Comparison of ENCODE assay signal across 8 cellular contexts in genomic region chr2:85578243-85579180, GRCh38. TPM values are rescaled to one million over a fixed set of nuclear protein-coding genes. Genes with fewer than 3 reads are reported as not detected.
A peak's percentile ranks its signal among the peaks of the same experiment; 100 is the strongest.
DNase-seq lines count a peak whose midpoint lies in the region; ATAC-seq and TF ChIP-seq lines count a peak whose summit lies in the region.

No MANE protein-coding gene starts in this region.

- H3K27ac ChIP-seq in caudate nucleus (ENCODE audit: low read depth, low read length): peak overlapping the region; percentile 67
- peak overlapping the region; percentile 33 to 96 for H3K27ac ChIP-seq in lung (ENCODE audit: low read depth in 1 of 2, low read length in 1 of 2)
- H3K27ac ChIP-seq in tibial artery: peak overlapping the region; percentile 50 to 55
- no peak overlapping the region for H3K27ac ChIP-seq in brain microvascular endothelial cell

- intact Hi-C loops in tibial artery (cut with DNase I; ENCODE audit: low total_unique reads): no loop called here

- in situ Hi-C loops in brain microvascular endothelial cell (cut with HindIII; ENCODE audit: low pct_ligation_motif_present, low sequenced_read_pairs): no loop called here

- H3K36me3 ChIP-seq in lung (ENCODE audit: control insufficient read depth in 2 of 2, insufficient read depth in 2 of 2, low read length in 2 of 2) (peaks cover 0 to 7% of the 10 kb centered on the region in 2 donors), tibial artery (peaks cover 0 to 7% (median 0%) of the 10 kb centered on the region in 3 donors), brain microvascular endothelial cell (replicated peaks) (no peaks in the 10 kb centered on the region)

- H3K4me3 ChIP-seq in lung: peak overlapping the region; percentile 27
- H3K4me3 ChIP-seq in tibial artery: peak overlapping the region; percentile 27 to 33
- no peak overlapping the region for H3K4me3 ChIP-seq in brain microvascular endothelial cell (ENCODE audit: low read depth, low read length)

- H3K27me3 ChIP-seq in lung (ENCODE audit: control insufficient read depth, insufficient read depth) (no peaks in the 10 kb centered on the region), tibial artery (no peaks in the 10 kb centered on the region), brain microvascular endothelial cell (replicated peaks) (no peaks in the 10 kb centered on the region)

- no peak for TF ChIP-seq CTCF in GM20000 (IDR thresholded peaks at IDR 0.05; ENCODE audit: extremely low read depth, missing control alignments)
- no peak for TF ChIP-seq CTCF in lung (IDR thresholded peaks at IDR 0.05; ENCODE audit: control extremely low read depth, extremely low read depth)
- TF ChIP-seq CTCF in tibial artery (IDR thresholded peaks at IDR 0.05): no peak
- TF ChIP-seq CTCF in brain microvascular endothelial cell (IDR thresholded peaks at IDR 0.05; ENCODE audit: low read depth, low read length, missing control alignments): no peak

- H3K4me1 ChIP-seq in lung (ENCODE audit: control insufficient read depth in 2 of 2, insufficient read depth in 2 of 2, low read length in 2 of 2) (peaks cover 0 to 21% of the 10 kb centered on the region in 2 donors), tibial artery (peaks cover 0 to 23% (median 10%) of the 10 kb centered on the region in 4 donors)

- WGBS in lung, 2 donors: 7 to 13% methylated on average over 19 of the region's 19 CpGs

- DNase-seq in CD1c-positive myeloid dendritic cell (ENCODE audit: extremely low spot score) (peak; percentile 77), GM20000 (ENCODE audit: low spot score) (peak; percentile 58), NOMO-1 (lab: John Stamatoyannopoulos, UW; ENCODE audit: unreplicated experiment in 2 of 2) (peak; percentile 87 to 93), caudate nucleus (lab: John Stamatoyannopoulos, UW) (peak in 2 of 61 donors; percentile 21), lung (ENCODE audit: low spot score) (peak; percentile 61), tibial artery (peak; percentile 73 to 80), NCI-H524 (lab: John Stamatoyannopoulos, UW) (no peak), brain microvascular endothelial cell (no peak)

- H3K9me3 ChIP-seq in lung (ENCODE audit: control insufficient read depth in 2 of 2, insufficient read depth in 1 of 2, low read length in 1 of 2) (no peaks in the 10 kb centered on the region), tibial artery (no peaks in the 10 kb centered on the region)

- peak; percentile 65 for ATAC-seq in lung (ENCODE audit: insufficient read depth, low FRiP score)

RNA-seq across cellular contexts. Expression of gene VAMP8, which starts 1.1 kb away (rescaled TPM):
- total RNA-seq in lung: 100 to 1,000 TPM in 1 of 2 donors, 10 to 100 TPM in 1; 64.0 to 207 TPM
- 100 to 1,000 TPM; 434 to 626 TPM for polyA plus RNA-seq in lung

RNA-seq across cellular contexts. Expression of gene VAMP5, which starts 5.7 kb away (rescaled TPM):
- total RNA-seq in lung: 10 to 100 TPM; 18.5 to 68.8 TPM
- 100 to 1,000 TPM in 1 of 2 donors, 10 to 100 TPM in 1; 77.3 to 165 TPM for polyA plus RNA-seq in lung

RNA-seq across cellular contexts. Expression of gene RNF181, which starts 17.0 kb away (rescaled TPM):
- 100 to 1,000 TPM in 1 of 2 donors, 10 to 100 TPM in 1; 90.2 to 105 TPM for total RNA-seq in lung
- polyA plus RNA-seq in lung: 100 to 1,000 TPM; 265 to 296 TPM

RNA-seq across cellular contexts. Expression of gene GGCX, which starts 17.2 kb away (rescaled TPM):
- 10 to 100 TPM; 41.5 to 69.2 TPM for total RNA-seq in lung
- polyA plus RNA-seq in lung: 10 to 100 TPM; 21.8 to 48.1 TPM

RNA-seq across cellular contexts. Expression of gene TMEM150A, which starts 24.0 kb away (rescaled TPM):
- total RNA-seq in lung: 10 to 100 TPM; 10.2 to 29.0 TPM
- polyA plus RNA-seq in lung: 10 to 100 TPM; 34.5 to 48.6 TPM

Comparison
In these comparisons a context has a peak if more than half of its experiments do, and no peak if none do; other contexts are left out.
1. DNase-seq: peak in CD1c-positive myeloid dendritic cell (single experiment), GM20000 (single experiment), NOMO-1 (2 of 2), lung (single experiment) and tibial artery (2 of 2); none in NCI-H524 (0 of 2) and brain microvascular endothelial cell (single experiment).